ENCODE assay signal across 18 cellular contexts in genomic region chr1:8562222-8562621, GRCh38.
A peak's percentile ranks its signal among the peaks of the same experiment; 100 is the strongest.
DNase-seq lines count a peak whose midpoint lies in the region; ATAC-seq, FAIRE-seq and TF ChIP-seq lines count a peak whose summit lies in the region.
"Had no signal": no experiment of that assay in that cellular context is flagged by ENCODE, and none has a peak within 500 bp of the region (broad histone marks: within the 10 kb centered on the region; RNA-seq: fewer than 3 reads in every experiment).

No MANE protein-coding gene starts in this region.

- no peak for TF ChIP-seq RAD21 in GM12878 (IDR thresholded peaks at IDR 0.05; ENCODE audit: insufficient read depth, low read depth, low read length)

- POLR2A ChIA-PET in GM12878 (lab: Charles Lee): interaction anchor here (0.7 to 1.6 kb wide), 8 partner anchors 29 to 287 kb away, joined by 3 to 7 read pairs (median 4); no protein-coding TSS in a partner anchor

- SMC1A ChIA-PET in GM12878 (lab: Charles Lee; ENCODE audit: uncharacterized antibody, unreplicated experiment): interaction anchor here (0.7 to 8.5 kb wide), 52 partner anchors 8 to 297 kb away, joined by 3 to 258 read pairs (median 6); no protein-coding TSS in a partner anchor

- FAIRE-seq in GM12878 (lab: Jason Lieb, UNC): no peak

- H3K4me3 ChIP-seq in GM12878 (no peak overlapping the region), smooth muscle cell (no peak overlapping the region)
- H3K4me3 ChIP-seq: SJCRH30 had no signal

- H3K9ac ChIP-seq in GM12878 (ENCODE audit: control insufficient read depth, insufficient read depth, low read length): no peak overlapping the region
- no peak overlapping the region for H3K9ac ChIP-seq in smooth muscle cell (ENCODE audit: low read depth)

- no peak for TF ChIP-seq CTCF in GM12878 (IDR thresholded peaks at IDR 0.05 in 2 of 3, conservative IDR thresholded peaks at IDR 0.05 in 1 of 3; ENCODE audit: control insufficient read depth in 2 of 3, extremely low read depth in 1 of 3, insufficient read depth in 1 of 3, low read depth in 3 of 3, low read length in 3 of 3)
- no peak for TF ChIP-seq CTCF in smooth muscle cell (IDR thresholded peaks at IDR 0.05; ENCODE audit: borderline replicate concordance, insufficient read depth, poor library complexity, severe bottlenecking)

- H3K4me2 ChIP-seq in GM12878 (ENCODE audit: control insufficient read depth, insufficient read depth): no peak overlapping the region
- no peak overlapping the region for H3K4me2 ChIP-seq in smooth muscle cell

- H3K27ac ChIP-seq in GM12878 (ENCODE audit: control insufficient read depth, insufficient read depth): no peak overlapping the region
- peak overlapping the region; percentile 37 for H3K27ac ChIP-seq in smooth muscle cell (ENCODE audit: low read depth)
- H3K27ac ChIP-seq: RWPE1, SJCRH30 had no signal

- H3K9me3 ChIP-seq in GM12878 (replicated peaks; ENCODE audit: control insufficient read depth, insufficient read depth, low read length) (no peaks in the 10 kb centered on the region), smooth muscle cell (replicated peaks; ENCODE audit: low read depth) (no peaks in the 10 kb centered on the region)
- H3K9me3 ChIP-seq: SJCRH30 had no signal

- in situ Hi-C loops in GM12878 (cut with MboI): loop anchor here (5.0 kb wide), 3 partner anchors 110 to 280 kb away; no protein-coding TSS in a partner anchor

- H2AFZ ChIP-seq in GM12878 (ENCODE audit: control insufficient read depth, low read depth, low read length) (no peak overlapping the region), smooth muscle cell (ENCODE audit: low read depth) (no peak overlapping the region)

- H3K27me3 ChIP-seq in GM12878 (replicated peaks in 1 of 2; ENCODE audit: control insufficient read depth in 2 of 2, insufficient read depth in 2 of 2, low read length in 1 of 2): no peaks in the 10 kb centered on the region
- H3K27me3 ChIP-seq in smooth muscle cell (ENCODE audit: low read depth): no peaks in the 10 kb centered on the region
- H3K27me3 ChIP-seq: SJCRH30 had no signal

- 45% methylated on average over 2 of the region's 2 CpGs for WGBS in GM12878 (ENCODE audit: insufficient coverage, insufficient replicate concordance, low lambda C conversion rate, missing lambda C conversion rate)
- WGBS in smooth muscle cell (ENCODE audit: low lambda C conversion rate): 98% methylated on average over 2 of the region's 2 CpGs

- H3K36me3 ChIP-seq in GM12878 (ENCODE audit: control insufficient read depth in 2 of 2, insufficient read depth in 2 of 2, low read length in 1 of 2) (no peaks in the 10 kb centered on the region), smooth muscle cell (ENCODE audit: low read depth) (no peaks in the 10 kb centered on the region)
- H3K36me3 ChIP-seq: SJCRH30 had no signal

- no TSS peak for BruUV-seq in GM12878 (replicated peaks; lab: Mats Ljungman, UMichigan)

- H3K4me1 ChIP-seq in GM12878 (ENCODE audit: control insufficient read depth, insufficient read depth, low read length): peaks cover 15% of the 10 kb centered on the region
- peaks cover 18% of the 10 kb centered on the region for H3K4me1 ChIP-seq in smooth muscle cell (ENCODE audit: low read depth)
- H3K4me1 ChIP-seq: SJCRH30 had no signal

- intact Hi-C loops in GM12878 (cut with micrococcal nuclease; ENCODE audit: unreplicated experiment): no loop called here

- H4K20me1 ChIP-seq in GM12878 (ENCODE audit: control insufficient read depth, insufficient read depth): no peaks in the 10 kb centered on the region
- peaks cover 71% of the 10 kb centered on the region for H4K20me1 ChIP-seq in smooth muscle cell (ENCODE audit: low read depth)

- peak; percentile 69 for ATAC-seq in GM12878
- ATAC-seq in GM18867 (IDR thresholded peaks at IDR 0.05; ENCODE audit: unreplicated experiment): no peak

- DNase-seq in CD1c-positive myeloid dendritic cell (ENCODE audit: extremely low spot score): peak; percentile 11
- DNase-seq in MV-4-11 (lab: John Stamatoyannopoulos, UW): peak; percentile 32
- DNase-seq in GM12878 (ENCODE audit: low read depth, low spot score): no peak
- DNase-seq in smooth muscle cell (lab: John Stamatoyannopoulos, UW; ENCODE audit: unreplicated experiment): no peak
- DNase-seq in cortex of kidney (lab: John Stamatoyannopoulos, UW): no peak
- DNase-seq in NCI-H1694 treated with DMSO at 0.1 percent for 48 hours (lab: John Stamatoyannopoulos, UW): no peak
- no peak for DNase-seq in Ammon's horn (ENCODE audit: low spot score)
- DNase-seq: ACHN, EL, IMR-90, NCI-H1436, NCI-H2081 treated with DMSO at 0.1 percent for 48 hours, NCI-H2227 treated with DMSO at 0.1 percent for 48 hours, NCI-H526 treated with DMSO at 0.1 percent for 48 hours, OCI-M1, SJCRH30 had no signal

- RAD21 ChIA-PET in GM12878 (lab: Charles Lee; ENCODE audit: unreplicated experiment): interaction anchor here (0.8 to 8.5 kb wide), 40 partner anchors 15 to 547 kb away, joined by 3 to 174 read pairs (median 5); no protein-coding TSS in a partner anchor

- CTCF ChIA-PET in GM12878 (lab: Yijun Ruan, JAX): interaction anchor here (0.8 to 13.0 kb wide), 53 partner anchors 8 to 547 kb away, joined by 3 to 211 read pairs (median 6); no protein-coding TSS in a partner anchor

- TF ChIP-seq EP300 in GM12878 (IDR thresholded peaks at IDR 0.05; ENCODE audit: borderline replicate concordance in 1 of 2, control insufficient read depth in 1 of 2, low read depth in 2 of 2, low read length in 2 of 2): no peak

- H3F3A ChIP-seq in smooth muscle cell (ENCODE audit: low read depth): no peaks in the 10 kb centered on the region

- TF ChIP-seq POLR2A in GM12878 (IDR thresholded peaks at IDR 0.05; ENCODE audit: low read depth, low read length): no peak

- H3K79me2 ChIP-seq in GM12878 (ENCODE audit: control insufficient read depth, insufficient read depth, low read length) (peaks cover 2% of the 10 kb centered on the region; the same call in 1 of the 2 replicates), smooth muscle cell (ENCODE audit: low read depth) (peaks cover 91% of the 10 kb centered on the region)

TF ChIP-seq in GM12878, 131 proteins besides CTCF, POLR2A, EP300 and RAD21:
- no peak for TF ChIP-seq LARP7 (IDR thresholded peaks at IDR 0.05)
- TF ChIP-seq PAX8 (IDR thresholded peaks at IDR 0.05): no peak
- TF ChIP-seq MEF2B (IDR thresholded peaks at IDR 0.05; ENCODE audit: partially characterized antibody, poor library complexity, severe bottlenecking): peak; percentile 15
- TF ChIP-seq SPI1 (IDR thresholded peaks at IDR 0.05; ENCODE audit: borderline replicate concordance, insufficient read depth, low read depth, low read length): peak; percentile 70; the same call in 1 of the 2 replicates
- no peak for TF ChIP-seq ZNF622 (IDR thresholded peaks at IDR 0.05)
- TF ChIP-seq ATF7 (IDR thresholded peaks at IDR 0.05; ENCODE audit: low read depth): no peak
- TF ChIP-seq RUNX3 (IDR thresholded peaks at IDR 0.05; ENCODE audit: low read length): no peak
- no peak for TF ChIP-seq E2F4 (IDR thresholded peaks at IDR 0.05; ENCODE audit: low read depth, low read length)
- TF ChIP-seq CREM (IDR thresholded peaks at IDR 0.05; ENCODE audit: low read depth): no peak
- no peak for TF ChIP-seq PML (IDR thresholded peaks at IDR 0.05; ENCODE audit: low read length)
TF ChIP-seq in GM12878: peak in this region for 2.

Comparison
In these comparisons a context has a peak if more than half of its experiments do, and no peak if none do; other contexts are left out.
1. DNase-seq: peak in CD1c-positive myeloid dendritic cell (single experiment) and MV-4-11 (single experiment); none in GM12878 (single experiment), smooth muscle cell (single experiment), cortex of kidney (single experiment), NCI-H1694 treated with DMSO at 0.1 percent for 48 hours (single experiment) and Ammon's horn (single experiment).